ENCODE assay signal across 8 cellular contexts in genomic region chr1:15885701-15886612, GRCh38. TPM values are rescaled to one million over a fixed set of nuclear protein-coding genes. Genes with fewer than 3 reads are reported as not detected.
DNase-seq lines count a peak whose midpoint lies in the region; ATAC-seq and TF ChIP-seq lines count a peak whose summit lies in the region.

No MANE protein-coding gene starts in this region.

- peaks cover 6% of the 10 kb centered on the region for H3K36me3 Mint-ChIP-seq in WTC11
- peaks cover 7% of the 10 kb centered on the region for H3K36me3 Mint-ChIP-seq in stimulated activated memory B cell treated with anti-CD40 and anti-IgM and Interleukin-4, amounts not matched to agents 10 μg/mL and 1 μg/mL and 100 μg/mL, for 72 hours

- H3K4me1 ChIP-seq in HEK293 (ENCODE audit: control insufficient read depth, insufficient read depth, low read length) (peaks cover 17% of the 10 kb centered on the region), esophagus (ENCODE audit: control insufficient read depth in 2 of 2, insufficient read depth in 2 of 2, low read length in 1 of 2) (peaks cover 0 to 2% of the 10 kb centered on the region in 2 donors), mesodermal cell (ENCODE audit: control insufficient read depth, insufficient read depth, low read length, poor library complexity, severe bottlenecking) (peaks cover 13% of the 10 kb centered on the region)

- H3K4me3 Mint-ChIP-seq in WTC11: peak overlapping the region; percentile 47
- H3K4me3 Mint-ChIP-seq in stimulated activated memory B cell treated with anti-CD40 and anti-IgM and Interleukin-4, amounts not matched to agents 10 μg/mL and 1 μg/mL and 100 μg/mL, for 72 hours: peak overlapping the region; percentile 67

- peak overlapping the region; percentile 99 for H3K27ac Mint-ChIP-seq in WTC11
- H3K27ac Mint-ChIP-seq in stimulated activated memory B cell treated with anti-CD40 and anti-IgM and Interleukin-4, amounts not matched to agents 10 μg/mL and 1 μg/mL and 100 μg/mL, for 72 hours: peak overlapping the region; percentile 88

- peak; percentile 99 for ATAC-seq in WTC11
- ATAC-seq in stimulated activated memory B cell treated with anti-CD40 and anti-IgM and Interleukin-4, amounts not matched to agents 10 μg/mL and 1 μg/mL and 100 μg/mL, for 72 hours: peak; percentile 72

- TF ChIP-seq CTCF in HEK293 (tag by site-specific recombination; IDR thresholded peaks at IDR 0.05): no peak
- no peak for TF ChIP-seq CTCF in WTC11 (IDR thresholded peaks at IDR 0.05)

- no peaks in the 10 kb centered on the region for H3K9me3 Mint-ChIP-seq in WTC11
- H3K9me3 Mint-ChIP-seq in stimulated activated memory B cell treated with anti-CD40 and anti-IgM and Interleukin-4, amounts not matched to agents 10 μg/mL and 1 μg/mL and 100 μg/mL, for 72 hours: no peaks in the 10 kb centered on the region

- H3K27ac ChIP-seq in HEK293 (ENCODE audit: extremely low read depth, low read depth, low read length) (peak overlapping the region; percentile 70), esophagus (ENCODE audit: low read depth in 2 of 2, low read length in 1 of 2) (peak overlapping the region; percentile 93 to 96), mesodermal cell (ENCODE audit: low read depth, low read length, severe bottlenecking) (peak overlapping the region; percentile 98)

- CTCF ChIA-PET in HEK293 (lab: Yijun Ruan, JAX): interaction anchor here (0.6 to 1.7 kb wide), 4 partner anchors 9 to 94 kb away, joined by 3 to 7 read pairs (median 4); no protein-coding TSS in a partner anchor
- CTCF ChIA-PET in WTC11 (lab: Charles Lee): interaction anchor here (0.6 to 3.1 kb wide), 7 partner anchors 9 to 322 kb away, joined by 3 to 11 read pairs (median 3); partner anchors contain the start of gene SPEN

- peak overlapping the region; percentile 32 for H3K4me3 ChIP-seq in HEK293 (ENCODE audit: low read depth, low read length)
- H3K4me3 ChIP-seq in esophagus (ENCODE audit: low read depth in 1 of 2, low read length in 2 of 2): peak overlapping the region in 1 of 2 donors; percentile 13
- H3K4me3 ChIP-seq in mesodermal cell (ENCODE audit: extremely low read depth, insufficient read depth, low read length, poor library complexity, severe bottlenecking): peak overlapping the region; percentile 7

- H3K27me3 ChIP-seq in esophagus (ENCODE audit: control insufficient read depth in 1 of 2, insufficient read depth in 2 of 2, low read length in 2 of 2): no peaks in the 10 kb centered on the region

- DNase-seq in DMS 273 treated with DMSO at 0.1 percent for 48 hours (lab: John Stamatoyannopoulos, UW): peak; percentile 76
- peak; percentile 96 for DNase-seq in NCI-H2196 (lab: John Stamatoyannopoulos, UW; ENCODE audit: unreplicated experiment)
- peak; percentile 95 for DNase-seq in WTC11 (ENCODE audit: low spot score)
- DNase-seq in T-helper 9 cell: no peak

- H3K9me3 ChIP-seq in HEK293 (ENCODE audit: control insufficient read depth, insufficient read depth, low read depth, low read length) (no peaks in the 10 kb centered on the region), esophagus (ENCODE audit: control insufficient read depth in 2 of 2, insufficient read depth in 1 of 2, low read depth in 1 of 2, low read length in 1 of 2) (no peaks in the 10 kb centered on the region), mesodermal cell (ENCODE audit: control insufficient read depth, low read length) (no peaks in the 10 kb centered on the region)

- H3K36me3 ChIP-seq in HEK293 (ENCODE audit: control insufficient read depth in 2 of 2, insufficient read depth in 1 of 2, low read length in 2 of 2) (peaks cover 15 to 42% of the 10 kb centered on the region in 2 experiments; a peak in 2 of 3 replicates), esophagus (ENCODE audit: control insufficient read depth in 2 of 2, insufficient read depth in 2 of 2, low read length in 1 of 2) (peaks cover 0 to 1% of the 10 kb centered on the region in 2 donors), mesodermal cell (ENCODE audit: control insufficient read depth, insufficient read depth, low read length) (peaks cover 21% of the 10 kb centered on the region)

- H3K27me3 Mint-ChIP-seq in WTC11 (ENCODE audit: low read depth): no peaks in the 10 kb centered on the region
- H3K27me3 Mint-ChIP-seq in stimulated activated memory B cell treated with anti-CD40 and anti-IgM and Interleukin-4, amounts not matched to agents 10 μg/mL and 1 μg/mL and 100 μg/mL, for 72 hours: no peaks in the 10 kb centered on the region

- POLR2A ChIA-PET in HEK293 (lab: Yijun Ruan, JAX) (interaction anchor here (0.6 to 2.2 kb wide), 7 partner anchors 25 to 91 kb away, joined by 3 to 15 read pairs (median 8); partner anchors contain the start of gene SPEN), WTC11 (lab: Charles Lee) (interaction anchor here (0.5 to 1.4 kb wide), 5 partner anchors 22 to 41 kb away, joined by 4 to 5 read pairs (median 4); partner anchors contain the start of gene SPEN)

- H3K4me1 Mint-ChIP-seq in WTC11: peaks cover 29% of the 10 kb centered on the region
- peaks cover 66% of the 10 kb centered on the region for H3K4me1 Mint-ChIP-seq in stimulated activated memory B cell treated with anti-CD40 and anti-IgM and Interleukin-4, amounts not matched to agents 10 μg/mL and 1 μg/mL and 100 μg/mL, for 72 hours

- 6 to 9% methylated on average over 14 of the region's 14 CpGs for WGBS in esophagus, 2 donors
- 11 to 27% methylated on average over 4 to 7 of the region's 14 CpGs for WGBS in mesodermal cell (ENCODE audit: insufficient coverage in 2 of 2), 2 experiments

TF ChIP-seq in HEK293, 187 proteins besides CTCF, POLR2A, EP300 and RAD21 (continues in another document):
- TF ChIP-seq ZNF629 (tag by site-specific recombination; IDR thresholded peaks at IDR 0.05) (peak; percentile 58), ZNF501 (tag by site-specific recombination; IDR thresholded peaks at IDR 0.05) (no peak)

TF ChIP-seq in WTC11, 78 proteins besides CTCF, POLR2A, EP300 and RAD21:
- peak; percentile 94 for TF ChIP-seq PRDM15 (CRISPR knock-in tag; IDR thresholded peaks at IDR 0.05)
- TF ChIP-seq, protein P1, sequence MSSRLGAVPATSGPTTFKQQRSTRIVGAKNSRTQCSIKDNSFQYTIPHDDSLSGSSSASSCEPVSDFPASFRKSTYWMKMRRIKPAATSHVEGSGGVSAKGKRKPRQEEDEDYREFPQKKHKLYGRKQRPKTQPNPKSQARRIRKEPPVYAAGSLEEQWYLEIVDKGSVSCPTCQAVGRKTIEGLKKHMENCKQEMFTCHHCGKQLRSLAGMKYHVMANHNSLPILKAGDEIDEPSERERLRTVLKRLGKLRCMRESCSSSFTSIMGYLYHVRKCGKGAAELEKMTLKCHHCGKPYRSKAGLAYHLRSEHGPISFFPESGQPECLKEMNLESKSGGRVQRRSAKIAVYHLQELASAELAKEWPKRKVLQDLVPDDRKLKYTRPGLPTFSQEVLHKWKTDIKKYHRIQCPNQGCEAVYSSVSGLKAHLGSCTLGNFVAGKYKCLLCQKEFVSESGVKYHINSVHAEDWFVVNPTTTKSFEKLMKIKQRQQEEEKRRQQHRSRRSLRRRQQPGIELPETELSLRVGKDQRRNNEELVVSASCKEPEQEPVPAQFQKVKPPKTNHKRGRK (CRISPR knock-in tag; IDR thresholded peaks at IDR 0.05; ENCODE audit: borderline replicate concordance): no peak
- 0 out of 2 replicates have a peak, but pooled peaks have one; percentile 32 for TF ChIP-seq FOXK1 (CRISPR knock-in tag; IDR thresholded peaks at IDR 0.05)

RNA-seq across cellular contexts. Expression of gene SPEN, which starts 38.5 kb away (rescaled TPM):
- 48.5 to 50.2 TPM (median 48.8 TPM) in 3 replicates for total RNA-seq in WTC11 (2021)
- 10 to 100 TPM; 14.4 to 15.3 TPM for polyA plus RNA-seq in esophagus
- 37.2 TPM for polyA plus RNA-seq in mesodermal cell (2013, experiment 1 of 2)
- 28.1 TPM for polyA plus RNA-seq in mesodermal cell (2013, experiment 2 of 2)
